In genomic region chr10:72626444-72626754, GRCh38 we compare ENCODE assay signal across 8 cellular contexts. TPM values are rescaled to one million over a fixed set of nuclear protein-coding genes. Genes with fewer than 3 reads are reported as not detected.
DNase-seq lines count a peak whose midpoint lies in the region; ATAC-seq and TF ChIP-seq lines count a peak whose summit lies in the region.

No MANE protein-coding gene starts in this region.

- WGBS in psoas muscle, 3 donors = 0 to 3% (median 0%) methylated on average over 1 of the region's 1 CpG

- H3K9me3 ChIP-seq in Panc1 (ENCODE audit: control insufficient read depth, insufficient read depth, low read depth, low read length) (no peaks in the 10 kb centered on the region), psoas muscle (no peaks in the 10 kb centered on the region)

- H3K27ac ChIP-seq in Panc1 (ENCODE audit: low read length) (peak overlapping the region; percentile 84), psoas muscle (peak overlapping the region; percentile 86)

- H3K4me3 ChIP-seq in GM12864 (ENCODE audit: low read depth, low read length) = peak overlapping the region; percentile 75
- peak overlapping the region; percentile 79 to 96 for H3K4me3 ChIP-seq in Panc1 (ENCODE audit: low read depth in 2 of 2, low read length in 2 of 2)
- H3K4me3 ChIP-seq in epithelial cell of esophagus (ENCODE audit: low read length) = peak overlapping the region; percentile 99
- peak overlapping the region; percentile 87 for H3K4me3 ChIP-seq in psoas muscle

- in situ Hi-C loops in Panc1 (cut with HindIII; ENCODE audit: low pct_unique_long_range_greater_than_20kb, low sequenced_read_pairs) = no loop called here

- no peaks in the 10 kb centered on the region; the same call in 1 of the 2 replicates for H3K36me3 ChIP-seq in Panc1 (ENCODE audit: control insufficient read depth, insufficient read depth, low read length)
- no peaks in the 10 kb centered on the region for H3K36me3 ChIP-seq in psoas muscle (ENCODE audit: insufficient read depth in 1 of 2, low read depth in 1 of 2)

- CTCF ChIA-PET in Panc1 (lab: Charles Lee) = no interaction called here

- no peaks in the 10 kb centered on the region for H3K27me3 ChIP-seq in Panc1 (ENCODE audit: control insufficient read depth, insufficient read depth, low read length)
- H3K27me3 ChIP-seq in psoas muscle (ENCODE audit: insufficient read depth in 3 of 3, low read length in 2 of 3) = no peaks in the 10 kb centered on the region

- BruUV-seq in Panc1 (replicated peaks; lab: Mats Ljungman, UMichigan) = TSS peak; percentile 96

- TF ChIP-seq CTCF in GM12864 (IDR thresholded peaks at IDR 0.05; ENCODE audit: low read depth, low read length, missing control alignments) (no peak), Panc1 (IDR thresholded peaks at IDR 0.05) (no peak), epithelial cell of esophagus (IDR thresholded peaks at IDR 0.05; ENCODE audit: insufficient read depth, low read depth, low read length, missing control alignments) (no peak), psoas muscle (IDR thresholded peaks at IDR 0.05) (no peak)

- POLR2A ChIA-PET in Panc1 (lab: Charles Lee) = interaction anchor here (0.6 kb wide), 1 partner anchor 59 kb away, joined by 3 read pairs; no protein-coding TSS in a partner anchor

- DNase-seq in GM12864 (ENCODE audit: low read depth) = no peak
- no peak for DNase-seq in Panc1 (ENCODE audit: low read depth, low spot score)
- DNase-seq in epithelial cell of esophagus (ENCODE audit: low read depth) = no peak
- DNase-seq in psoas muscle = no peak
- no peak for DNase-seq in putamen (ENCODE audit: low spot score)
- DNase-seq in occipital lobe (lab: John Stamatoyannopoulos, UW) = no peak
- no peak for DNase-seq in GOT3 (lab: John Stamatoyannopoulos, UW)

- H3K4me1 ChIP-seq in Panc1 (ENCODE audit: control insufficient read depth, insufficient read depth, low read length) = peaks cover 6% of the 10 kb centered on the region; the same call in 1 of the 2 replicates
- H3K4me1 ChIP-seq in psoas muscle = peaks cover 19% of the 10 kb centered on the region

- no peak for ATAC-seq in Panc1
- ATAC-seq in psoas muscle = no peak
- ATAC-seq in GM19023 (IDR thresholded peaks at IDR 0.05; ENCODE audit: unreplicated experiment) = no peak

- intact Hi-C loops in Panc1 (cut with micrococcal nuclease; ENCODE audit: unreplicated experiment) (no loop called here), psoas muscle (cut with DNase I) (loop anchor here (5.0 kb wide), 2 partner anchors 61 to 66 kb away; partner anchors contain the start of gene MCU (in 1 of the 2))

RNA-seq across cellular contexts. Expression of gene MICU1, which starts 0.5 kb away (rescaled TPM):
- total RNA-seq in Panc1 (2021; ENCODE audit: unreplicated experiment) (46.9 TPM), psoas muscle (10 to 100 TPM; 37.3 to 57.8 (median 46.6) TPM), occipital lobe (66.8 TPM)
- 31.7 TPM for polyA plus RNA-seq in Panc1 (2012; ENCODE audit: insufficient read length)
- 10 to 100 TPM; 31.0 to 34.8 (median 33.5) TPM for polyA plus RNA-seq in psoas muscle
